8 cellular contexts compared by ENCODE assay signal in the genomic region with DNA sequence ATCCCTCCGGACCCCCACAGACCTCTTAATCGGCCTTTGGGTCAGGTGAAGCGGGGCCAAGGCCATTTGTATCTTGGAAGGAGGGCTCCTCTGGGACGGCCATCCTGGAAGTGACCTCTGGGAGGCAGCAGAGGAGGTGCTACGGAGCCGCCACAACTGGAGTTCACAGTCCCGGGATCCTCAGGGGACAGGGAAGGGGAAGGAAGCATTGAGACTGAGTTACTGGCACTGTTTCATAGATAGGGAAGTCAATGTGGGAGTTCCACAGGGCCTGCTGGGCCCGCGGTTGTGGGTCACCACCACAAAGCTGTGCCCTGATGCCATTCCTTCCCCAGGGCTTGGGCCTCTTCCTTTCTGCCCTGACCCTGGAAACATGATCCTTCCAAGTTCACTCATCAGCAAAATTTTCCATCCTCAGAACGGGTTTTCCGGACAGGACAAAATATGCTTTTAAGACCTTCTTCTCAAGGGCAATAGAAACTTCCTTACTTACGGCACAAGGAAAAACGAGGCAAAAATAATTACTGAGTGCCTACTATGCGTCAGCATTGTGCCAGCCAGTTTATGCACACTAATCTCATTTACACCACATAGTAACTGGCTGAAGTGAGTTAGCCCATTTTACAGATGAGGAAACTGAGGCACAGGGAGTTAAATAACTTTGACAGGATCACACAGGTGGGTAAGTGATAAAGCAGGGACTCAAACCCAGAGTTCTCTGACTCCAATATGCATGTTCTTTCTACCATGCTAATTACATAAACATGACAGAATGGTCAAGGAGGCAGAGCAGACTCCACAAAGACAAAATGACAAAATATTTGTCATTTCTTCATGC.
DNase-seq lines count a peak whose midpoint lies in the region; ATAC-seq, FAIRE-seq and TF ChIP-seq lines count a peak whose summit lies in the region.

No MANE protein-coding gene starts in this region.

- peaks cover 13% of the 10 kb centered on the region for H3K4me1 ChIP-seq in BE2C
- no peaks in the 10 kb centered on the region for H3K4me1 ChIP-seq in H1 (replicated peaks in 1 of 4; ENCODE audit: control insufficient read depth in 3 of 4, insufficient read depth in 4 of 4, low read length in 3 of 4)
- H3K4me1 ChIP-seq in mesendoderm (ENCODE audit: control insufficient read depth, low read depth, low read length), result no peaks in the 10 kb centered on the region

- H2BK120ac ChIP-seq in H1 (replicated peaks; ENCODE audit: low read depth, low read length) (no peak overlapping the region), mesendoderm (ENCODE audit: low read depth, low read length) (no peak overlapping the region)

- peak; percentile 67 for TF ChIP-seq CTCF in BE2C (IDR thresholded peaks at IDR 0.05; ENCODE audit: low read depth, low read length)
- TF ChIP-seq CTCF in H1 (IDR thresholded peaks at IDR 0.05; ENCODE audit: control extremely low read depth in 1 of 3, insufficient read depth in 1 of 3, low read depth in 1 of 3, low read length in 3 of 3), result peak; percentile 81 to 91 (median 83)

- FAIRE-seq in H1 (lab: Jason Lieb, UNC), result peak; percentile 62

- H3K4me3 ChIP-seq in BE2C (ENCODE audit: low read depth, low read length) (no peak overlapping the region), MG63 (no peak overlapping the region), H1 (ENCODE audit: extremely low read depth in 1 of 4, insufficient read depth in 2 of 4, low read depth in 3 of 4, low read length in 4 of 4) (no peak overlapping the region), mesendoderm (ENCODE audit: low read length) (no peak overlapping the region)

- H3K79me1 ChIP-seq in H1 (ENCODE audit: low read depth, low read length) (no peaks in the 10 kb centered on the region), mesendoderm (ENCODE audit: low read length) (no peaks in the 10 kb centered on the region)

- no peak overlapping the region; the same call in 1 of the 2 replicates for H2AFZ ChIP-seq in H1 (ENCODE audit: low read length)

- CTCF ChIA-PET in H1 (lab: Charles Lee; ENCODE audit: partially characterized antibody), result interaction anchor here (0.8 to 12.8 kb wide), 25 partner anchors 8 to 161 kb away, joined by 3 to 199 read pairs (median 6); partner anchors contain the start of genes APOBEC2 and UNC5CL

- no peak for TF ChIP-seq EP300 in H1 (IDR thresholded peaks at IDR 0.05; ENCODE audit: borderline replicate concordance in 1 of 2, low read depth in 2 of 2, low read length in 2 of 2)

- H3K56ac ChIP-seq in H1 (replicated peaks; ENCODE audit: insufficient read length, low read depth, low read length) (no peak overlapping the region), mesendoderm (ENCODE audit: low read length) (peak overlapping the region; percentile 44)

- TF ChIP-seq POLR2A in H1 (IDR thresholded peaks at IDR 0.05; ENCODE audit: control extremely low read depth in 1 of 2, low read depth in 2 of 2, low read length in 2 of 2), result no peak

- H3K9me3 ChIP-seq in BE2C (no peaks in the 10 kb centered on the region), MG63 (no peaks in the 10 kb centered on the region), H1 (ENCODE audit: insufficient read depth in 2 of 2, low read depth in 1 of 2, low read length in 1 of 2) (no peaks in the 10 kb centered on the region)

- H3K23ac ChIP-seq in H1 (ENCODE audit: insufficient read length) (no peak overlapping the region), mesendoderm (ENCODE audit: low read length) (no peak overlapping the region)

- H3K27ac ChIP-seq in H1 (ENCODE audit: low read depth, low read length) (no peak overlapping the region), mesendoderm (ENCODE audit: low read depth, low read length) (no peak overlapping the region)

- H4K20me1 ChIP-seq in H1 (replicated peaks in 1 of 2; ENCODE audit: control insufficient read depth in 1 of 2, insufficient read depth in 2 of 2, low read length in 2 of 2), result no peaks in the 10 kb centered on the region

- no peak overlapping the region for H2BK15ac ChIP-seq in H1 (ENCODE audit: low read length)
- no peak overlapping the region for H2BK15ac ChIP-seq in mesendoderm (replicated peaks; ENCODE audit: low read depth)

- H4K8ac ChIP-seq in H1 (ENCODE audit: extremely low read depth, insufficient read depth, low read length) (no peak overlapping the region), mesendoderm (ENCODE audit: low read depth, low read length) (no peak overlapping the region)

- H3K36me3 ChIP-seq in BE2C (no peaks in the 10 kb centered on the region), MG63 (no peaks in the 10 kb centered on the region), H1 (ENCODE audit: control insufficient read depth in 2 of 4, insufficient read depth in 4 of 4, low read length in 3 of 4) (no peaks in the 10 kb centered on the region), mesendoderm (ENCODE audit: control insufficient read depth, insufficient read depth, low read length) (no peaks in the 10 kb centered on the region)

- no peak overlapping the region for H2BK20ac ChIP-seq in H1 (ENCODE audit: low read length)

- H4K5ac ChIP-seq in H1 (ENCODE audit: insufficient read length, low read depth, low read length) (no peak overlapping the region), mesendoderm (ENCODE audit: low read length) (no peak overlapping the region)

- POLR2A ChIA-PET in H1 (lab: Charles Lee; ENCODE audit: partially characterized antibody), result interaction anchor here (1.0 to 1.1 kb wide), 2 partner anchors 132 to 133 kb away, joined by 3 to 4 read pairs; no protein-coding TSS in a partner anchor

- H4K91ac ChIP-seq in H1 (replicated peaks; ENCODE audit: insufficient read length, low read length), result no peak overlapping the region

- no peak overlapping the region; the same call in 1 of the 2 replicates for H2BK5ac ChIP-seq in H1 (ENCODE audit: low read depth, low read length)
- no peak overlapping the region for H2BK5ac ChIP-seq in mesendoderm (ENCODE audit: low read length)

- no peak overlapping the region for H2AK5ac ChIP-seq in H1 (ENCODE audit: low read depth, low read length)
- no peak overlapping the region for H2AK5ac ChIP-seq in mesendoderm (ENCODE audit: low read length)

- H3K27me3 ChIP-seq in BE2C (no peaks in the 10 kb centered on the region), MG63 (no peaks in the 10 kb centered on the region), H1 (replicated peaks in 1 of 4; ENCODE audit: control insufficient read depth in 3 of 4, extremely low read depth in 1 of 4, insufficient read depth in 3 of 4, low read length in 3 of 4) (no peaks in the 10 kb centered on the region; a peak in 2 of 7 replicates), mesendoderm (ENCODE audit: insufficient read depth, low read length, poor library complexity) (no peaks in the 10 kb centered on the region)

- ATAC-seq in HG02678 (IDR thresholded peaks at IDR 0.05; ENCODE audit: unreplicated experiment) (no peak), GM18498 (IDR thresholded peaks at IDR 0.05; ENCODE audit: unreplicated experiment) (no peak)

- no peak overlapping the region for H3K9ac ChIP-seq in H1 (replicated peaks in 1 of 4; ENCODE audit: extremely low read depth in 1 of 4, low read depth in 3 of 4, low read length in 3 of 4)
- H3K9ac ChIP-seq in mesendoderm (ENCODE audit: low read length), result no peak overlapping the region

- TF ChIP-seq RAD21 in H1 (IDR thresholded peaks at IDR 0.05 in 1 of 2, conservative IDR thresholded peaks at IDR 0.05 in 1 of 2; ENCODE audit: low read depth in 2 of 2, low read length in 2 of 2), result peak; percentile 94 to 95

- no peak overlapping the region for H3K4me2 ChIP-seq in H1 (ENCODE audit: insufficient read depth in 1 of 2, low read depth in 2 of 2, low read length in 2 of 2)
- no peak overlapping the region for H3K4me2 ChIP-seq in mesendoderm (ENCODE audit: low read length)

- DNase-seq in BE2C (peak; percentile 65), MG63 (peak; percentile 43), H1 (ENCODE audit: low read depth in 1 of 2, low spot score in 2 of 2) (peak; percentile 46 to 85), mesendoderm (peak; percentile 88), GM19238 (ENCODE audit: insufficient read length, low spot score) (no peak), NCI-H345 (lab: John Stamatoyannopoulos, UW) (no peak)

- H3K79me2 ChIP-seq in H1 (ENCODE audit: control insufficient read depth in 1 of 2, insufficient read depth in 2 of 2, low read length in 2 of 2) (no peaks in the 10 kb centered on the region), mesendoderm (ENCODE audit: control insufficient read depth, insufficient read depth, low read length) (no peaks in the 10 kb centered on the region)

- H3K4ac ChIP-seq in H1 (replicated peaks; ENCODE audit: insufficient read length, low read depth, low read length) (no peak overlapping the region), mesendoderm (ENCODE audit: low read depth, low read length) (no peak overlapping the region)

- H3K18ac ChIP-seq in H1 (ENCODE audit: extremely low read depth, low read length) (no peak overlapping the region), mesendoderm (ENCODE audit: low read length) (no peak overlapping the region)

- H2BK12ac ChIP-seq in H1 (ENCODE audit: low read depth, low read length), result no peak overlapping the region

- WGBS in H1 (ENCODE audit: extremely low coverage in 1 of 2, insufficient coverage in 1 of 2, insufficient read length in 1 of 2, insufficient replicate concordance in 2 of 2, low coverage in 1 of 2, low lambda C conversion rate in 2 of 2, missing lambda C conversion rate in 1 of 2), 2 experiments, result 49% methylated on average over 14 of the region's 14 CpGs; no CpG with 5 or more reads in 1 of the 2 experiments
- no CpG with 5 or more reads among the region's 14 CpGs for WGBS in mesendoderm (ENCODE audit: extremely low coverage, insufficient coverage, low lambda C conversion rate)

- no peak overlapping the region for H3K14ac ChIP-seq in H1 (ENCODE audit: insufficient read length)

- H3K23me2 ChIP-seq in H1 (ENCODE audit: low read depth, low read length), result no peaks in the 10 kb centered on the region

TF ChIP-seq in H1, 55 proteins besides CTCF, POLR2A, EP300 and RAD21:
- TF ChIP-seq RXRA (IDR thresholded peaks at IDR 0.05; ENCODE audit: insufficient read depth, low read depth, low read length) (no peak), YY1 (IDR thresholded peaks at IDR 0.05; ENCODE audit: low read depth, low read length) (peak; percentile 57), TEAD4 (IDR thresholded peaks at IDR 0.05; ENCODE audit: low read depth, low read length) (no peak), GTF2F1 (IDR thresholded peaks at IDR 0.05; ENCODE audit: borderline replicate concordance, low read depth, low read length) (no peak), CREB1 (IDR thresholded peaks at IDR 0.05) (peak; percentile 30; the same call in 1 of the 2 replicates), RFX5 (IDR thresholded peaks at IDR 0.05; ENCODE audit: borderline replicate concordance, low read depth, low read length) (no peak), JUN (IDR thresholded peaks at IDR 0.05; ENCODE audit: low read depth, low read length) (no peak), KDM5A (IDR thresholded peaks at IDR 0.05; ENCODE audit: low read length) (no peak), KDM1A (IDR thresholded peaks at IDR 0.05; ENCODE audit: borderline replicate concordance, low read length) (peak; percentile 73; the same call in 1 of the 2 replicates), RNF2 (IDR thresholded peaks at IDR 0.05; ENCODE audit: borderline replicate concordance, low read depth, low read length, missing control alignments, poor library complexity, severe bottlenecking) (no peak)
TF ChIP-seq in H1: peak in this region for 3.

Comparison
In these comparisons a context has a peak if more than half of its experiments do, and no peak if none do; other contexts are left out.
1. DNase-seq: peak in BE2C (single experiment), MG63 (single experiment), H1 (2 of 2) and mesendoderm (single experiment); none in GM19238 (single experiment) and NCI-H345 (single experiment).